In genomic region chr6:44630125-44631028, GRCh38 we compare ENCODE assay signal across 9 cellular contexts.
DNase-seq lines count a peak whose midpoint lies in the region; ATAC-seq and TF ChIP-seq lines count a peak whose summit lies in the region.
"Had no signal": no experiment of that assay in that cellular context is flagged by ENCODE, and none has a peak within 500 bp of the region (broad histone marks: within the 10 kb centered on the region; RNA-seq: fewer than 3 reads in every experiment).

No MANE protein-coding gene starts in this region.

- no peaks in the 10 kb centered on the region for H3K36me3 ChIP-seq in NT2/D1 (ENCODE audit: insufficient read depth, insufficient read length, low read length)
- no peaks in the 10 kb centered on the region for H3K36me3 ChIP-seq in iPS-15b (ENCODE audit: control insufficient read depth, insufficient read depth, low read length)

- no peak overlapping the region for H2BK20ac ChIP-seq in H9 (ENCODE audit: low read depth, low read length, poor library complexity, severe bottlenecking)

- peak overlapping the region; percentile 49 for H3K18ac ChIP-seq in H9 (ENCODE audit: insufficient read length, low read depth, low read length)

- peaks cover 14% of the 10 kb centered on the region; the same call in 1 of the 2 replicates for H3K4me1 ChIP-seq in H9 (ENCODE audit: insufficient read depth, low read length)
- peaks cover 10% of the 10 kb centered on the region for H3K4me1 ChIP-seq in NT2/D1 (ENCODE audit: insufficient read depth, insufficient read length)
- peaks cover 21% of the 10 kb centered on the region for H3K4me1 ChIP-seq in iPS-15b (ENCODE audit: control insufficient read depth, insufficient read depth, low read length)

- H3K27me3 Mint-ChIP-seq in H9 (ENCODE audit: low read depth): peaks cover 9% of the 10 kb centered on the region
- peaks cover 4% of the 10 kb centered on the region for H3K27me3 Mint-ChIP-seq in activated naive CD8-positive, alpha-beta T cell treated with anti-CD3 and anti-CD28 coated beads, Interleukin-2, amount 10 ng/mL, durations not matched to agents 7 days and 5 days

- H2BK120ac ChIP-seq in H9 (ENCODE audit: low read depth, low read length, poor library complexity, severe bottlenecking): no peak overlapping the region

- no peak overlapping the region for H3K4ac ChIP-seq in H9 (ENCODE audit: low read depth, low read length)

- H2AFZ ChIP-seq in H9 (ENCODE audit: low read length): no peak overlapping the region

- WGBS in H9 (ENCODE audit: extremely low coverage, insufficient read length, low lambda C conversion rate): no CpG with 5 or more reads among the region's 10 CpGs

- no peaks in the 10 kb centered on the region for H3K36me3 Mint-ChIP-seq in H9 (ENCODE audit: insufficient read depth in 1 of 3, low read depth in 3 of 3)
- no peaks in the 10 kb centered on the region for H3K36me3 Mint-ChIP-seq in activated naive CD8-positive, alpha-beta T cell treated with anti-CD3 and anti-CD28 coated beads, Interleukin-2, amount 10 ng/mL, durations not matched to agents 7 days and 5 days
- H3K36me3 Mint-ChIP-seq: mesothelial cell of epicardium had no signal

- POLR2A ChIA-PET in activated naive CD8-positive, alpha-beta T cell treated with anti-CD3 and anti-CD28 coated beads, Interleukin-2, amount 10 ng/mL, durations not matched to agents 7 days and 5 days (lab: Charles Lee): interaction anchor here (1.1 kb wide), 1 partner anchor 1292 kb away, joined by 3 read pairs; no protein-coding TSS in a partner anchor

- H3K9me3 ChIP-seq in H9 (ENCODE audit: control insufficient read depth, low read depth, low read length): no peaks in the 10 kb centered on the region
- no peaks in the 10 kb centered on the region for H3K9me3 ChIP-seq in NT2/D1 (ENCODE audit: insufficient read depth, low read length)
- H3K9me3 ChIP-seq in iPS-15b (ENCODE audit: control insufficient read depth, insufficient read depth, low read length): no peaks in the 10 kb centered on the region

- peak; percentile 91 for TF ChIP-seq CTCF in H9 (conservative IDR thresholded peaks at IDR 0.05)

- no peak overlapping the region for H3K14ac ChIP-seq in H9 (ENCODE audit: insufficient read depth, low read length)

- no peak overlapping the region for H3K56ac ChIP-seq in H9 (ENCODE audit: insufficient read length, low read depth, low read length)

- no peak overlapping the region for H3K23ac ChIP-seq in H9 (ENCODE audit: insufficient read length, low read depth, low read length)

- DNase-seq in CMK (ENCODE audit: low read depth) (peak; percentile 14), H9 (peak; percentile 88), NT2/D1 (ENCODE audit: low read depth, low spot score) (peak; percentile 50)
- DNase-seq in activated naive CD8-positive, alpha-beta T cell treated with anti-CD3 and anti-CD28 coated beads, Interleukin-2, amount 10 ng/mL, durations not matched to agents 7 days and 5 days: no peak
- DNase-seq in stimulated activated CD8-positive, alpha-beta memory T cell treated with anti-CD3 and anti-CD28 coated beads, Interleukin-7, amount 100 ng/mL, for 24 hours (ENCODE audit: low read depth): peak; percentile 14

- ATAC-seq in activated naive CD8-positive, alpha-beta T cell treated with anti-CD3 and anti-CD28 coated beads, Interleukin-2, amount 10 ng/mL, durations not matched to agents 7 days and 5 days (ENCODE audit: low read depth): peak; percentile 39
- no peak for ATAC-seq in HG03565 (IDR thresholded peaks at IDR 0.05; ENCODE audit: unreplicated experiment)
- ATAC-seq in GM18858 (IDR thresholded peaks at IDR 0.05; ENCODE audit: unreplicated experiment): no peak

- no peak overlapping the region for H4K8ac ChIP-seq in H9 (replicated peaks; ENCODE audit: insufficient read length, low read depth, low read length)

- H3K4me2 ChIP-seq in H9 (ENCODE audit: insufficient read depth, insufficient read length, low read length): no peak overlapping the region

- H3K9ac ChIP-seq in H9 (ENCODE audit: extremely low read depth, insufficient read length, low read length) (no peak overlapping the region), NT2/D1 (ENCODE audit: insufficient read length, low read depth) (no peak overlapping the region), iPS-15b (ENCODE audit: low read depth, low read length) (peak overlapping the region; percentile 39)

- H3K9me3 Mint-ChIP-seq in H9: peaks cover 0 to 3% of the 10 kb centered on the region in 2 experiments; a peak in 1 of 5 replicates
- no peaks in the 10 kb centered on the region for H3K9me3 Mint-ChIP-seq in activated naive CD8-positive, alpha-beta T cell treated with anti-CD3 and anti-CD28 coated beads, Interleukin-2, amount 10 ng/mL, durations not matched to agents 7 days and 5 days
- H3K9me3 Mint-ChIP-seq: mesothelial cell of epicardium had no signal

- H2AK5ac ChIP-seq in H9 (ENCODE audit: insufficient read length, low read length): no peak overlapping the region

- H3K27ac ChIP-seq in H9 (ENCODE audit: insufficient read length, low read depth, low read length): no peak overlapping the region

- H4K20me1 ChIP-seq in H9 (ENCODE audit: control insufficient read depth, insufficient read depth, insufficient read length): no peaks in the 10 kb centered on the region

- H3K79me2 ChIP-seq in H9 (ENCODE audit: insufficient read depth, low read length): no peaks in the 10 kb centered on the region; the same call in 1 of the 2 replicates

- peak overlapping the region in 1 of 3 experiments; percentile 84; a peak in 1 of 7 replicates for H3K27ac Mint-ChIP-seq in H9
- H3K27ac Mint-ChIP-seq in activated naive CD8-positive, alpha-beta T cell treated with anti-CD3 and anti-CD28 coated beads, Interleukin-2, amount 10 ng/mL, durations not matched to agents 7 days and 5 days: no peak overlapping the region
- H3K27ac Mint-ChIP-seq: mesothelial cell of epicardium had no signal

- peaks cover 35% of the 10 kb centered on the region in 2 experiments for H3K4me1 Mint-ChIP-seq in H9
- peaks cover 8% of the 10 kb centered on the region for H3K4me1 Mint-ChIP-seq in activated naive CD8-positive, alpha-beta T cell treated with anti-CD3 and anti-CD28 coated beads, Interleukin-2, amount 10 ng/mL, durations not matched to agents 7 days and 5 days

- H3T11ph ChIP-seq in H9 (ENCODE audit: low read length): no peak overlapping the region

- H3K4me3 ChIP-seq in NT2/D1 (ENCODE audit: insufficient read length, low read depth) (no peak overlapping the region), iPS-15b (ENCODE audit: low read depth, low read length) (no peak overlapping the region)

- H2BK12ac ChIP-seq in H9 (ENCODE audit: insufficient read length, low read depth, low read length): no peak overlapping the region

- H3K4me3 Mint-ChIP-seq in H9: no peak overlapping the region; a peak in 1 of 5 replicates
- H3K4me3 Mint-ChIP-seq in activated naive CD8-positive, alpha-beta T cell treated with anti-CD3 and anti-CD28 coated beads, Interleukin-2, amount 10 ng/mL, durations not matched to agents 7 days and 5 days: no peak overlapping the region
- H3K4me3 Mint-ChIP-seq: mesothelial cell of epicardium had no signal

- H3K27me3 ChIP-seq in H9 (ENCODE audit: insufficient read depth, low read length) (no peaks in the 10 kb centered on the region; the same call in 1 of the 2 replicates), NT2/D1 (ENCODE audit: insufficient read depth, insufficient read length) (no peaks in the 10 kb centered on the region), iPS-15b (ENCODE audit: control insufficient read depth, insufficient read depth, low read length) (no peaks in the 10 kb centered on the region)

- H3K23me2 ChIP-seq in H9 (ENCODE audit: insufficient read length, low read depth, low read length, poor library complexity, severe bottlenecking): no peaks in the 10 kb centered on the region

- no peak overlapping the region for H4K5ac ChIP-seq in H9 (ENCODE audit: insufficient read length, low read depth, low read length)

- no peak overlapping the region for H2BK15ac ChIP-seq in H9 (ENCODE audit: low read depth, low read length)

- H4K91ac ChIP-seq in H9 (ENCODE audit: insufficient read length, low read depth, low read length): no peak overlapping the region

- no peaks in the 10 kb centered on the region for H3K79me1 ChIP-seq in H9 (ENCODE audit: insufficient read depth, low read depth, low read length, poor library complexity, severe bottlenecking)

- no peak overlapping the region for H2BK5ac ChIP-seq in H9 (ENCODE audit: insufficient read length, low read length)
